32 cellular contexts compared by ENCODE assay signal in the genomic region with DNA sequence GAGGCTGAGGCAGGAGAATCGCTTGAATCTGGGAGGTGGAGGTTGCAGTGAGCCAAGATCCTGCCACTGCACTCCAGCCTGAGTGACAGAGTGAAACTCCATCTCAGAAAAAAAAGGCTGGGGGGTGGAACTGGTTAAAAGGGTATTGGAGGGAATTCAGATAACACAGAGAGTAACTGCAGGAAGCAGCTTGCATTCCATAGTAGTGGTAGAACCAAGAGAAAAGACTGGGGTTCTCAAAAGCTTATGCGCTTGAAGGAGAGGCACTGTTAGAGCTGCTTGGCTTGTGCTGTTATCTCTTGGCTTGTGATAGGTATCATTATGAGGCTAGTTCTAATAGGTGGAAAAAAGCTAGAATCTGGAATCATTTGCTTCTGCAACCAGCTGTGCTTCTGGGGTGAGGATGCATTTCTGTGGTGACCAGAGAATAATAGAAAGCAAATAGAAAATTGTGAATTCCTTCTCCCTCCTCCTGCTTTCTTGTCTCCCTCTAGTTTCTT.
"Had no signal": no experiment of that assay in that cellular context is flagged by ENCODE, and none has a peak within 500 bp of the region (broad histone marks: within the 10 kb centered on the region; RNA-seq: fewer than 3 reads in every experiment).

No MANE protein-coding gene starts in this region.

- H3K36me3 Mint-ChIP-seq: activated CD4-positive, alpha-beta memory T cell treated with anti-CD3 and anti-CD28 coated beads for 36 hours; memory B cell; natural killer cell treated with Interleukin-12 subunit alpha and Interleukin-12 subunit beta and Interleukin-15 and Interleukin-18, amount 100 ng/mL, for 72 hours; stimulated activated effector memory CD8-positive, alpha-beta T cell treated with anti-CD3 and anti-CD28 coated beads, Interleukin-12 subunit alpha, Interleukin-12 subunit beta, amount 100 ng/mL, for 72 hours; type B pancreatic cell had no signal

- H3K4me1 ChIP-seq: colonic mucosa, pancreas, prostate gland, sigmoid colon, uterus had no signal

- H3K27me3 ChIP-seq: colonic mucosa, gastrocnemius medialis, pancreas, sigmoid colon, uterus had no signal

- FAIRE-seq: endometrium, kidney, pancreas, small intestine had no signal

- H3K27me3 Mint-ChIP-seq: type B pancreatic cell had no signal

- ATAC-seq: gastrocnemius medialis; natural killer cell treated with Interleukin-12 subunit alpha and Interleukin-12 subunit beta and Interleukin-15 and Interleukin-18, amount 100 ng/mL, for 72 hours; pancreas; stimulated activated effector memory CD8-positive, alpha-beta T cell treated with anti-CD3 and anti-CD28 coated beads, Interleukin-12 subunit alpha, Interleukin-12 subunit beta, amount 100 ng/mL, for 72 hours; stimulated activated naive CD8-positive, alpha-beta T cell treated with anti-CD3 and anti-CD28 coated beads, Interleukin-15, amount 100 ng/mL, for 72 hours had no signal

- H3K9me3 Mint-ChIP-seq: activated CD4-positive, alpha-beta memory T cell treated with anti-CD3 and anti-CD28 coated beads for 36 hours; activated CD4-positive, alpha-beta T cell treated with anti-CD3 and anti-CD28 coated beads, Interleukin-2, amount 10 ng/mL, durations not matched to agents 24 days and 14 days; memory B cell; natural killer cell treated with Interleukin-12 subunit alpha and Interleukin-12 subunit beta and Interleukin-15 and Interleukin-18, amount 100 ng/mL, for 72 hours; stimulated activated effector memory CD8-positive, alpha-beta T cell treated with anti-CD3 and anti-CD28 coated beads, Interleukin-12 subunit alpha, Interleukin-12 subunit beta, amount 100 ng/mL, for 72 hours; stimulated activated naive CD8-positive, alpha-beta T cell treated with anti-CD3 and anti-CD28 coated beads, Interleukin-15, amount 100 ng/mL, for 72 hours; T-helper 2 cell treated with Interferon-gamma antibody and Interleukin-4, amounts not matched to agents 5 μg/mL and 100 μg/mL, for 36 hours; type B pancreatic cell had no signal

- DNase-seq: activated CD4-positive, alpha-beta memory T cell treated with anti-CD3 and anti-CD28 coated beads for 36 hours; activated CD4-positive, alpha-beta T cell treated with anti-CD3 and anti-CD28 coated beads, Interleukin-2, amount 10 ng/mL, durations not matched to agents 24 days and 14 days; activated CD4-positive, CD25-positive, alpha-beta regulatory T cell treated with anti-CD3 and anti-CD28 coated beads, Interleukin-2, amount 50 U/mL, for 72 hours; activated CD8-positive, alpha-beta memory T cell treated with anti-CD3 and anti-CD28 coated beads, Interleukin-2, amount 50 U/mL, for 4 hours; activated gamma-delta T cell; activated naive CD4-positive, alpha-beta T cell treated with anti-CD3 and anti-CD28 coated beads, Interleukin-2, amount 50 U/mL, for 16 hours; activated T-cell treated with anti-CD3 and anti-CD28 coated beads, Interleukin-2, amount 50 U/mL, for 1 hour; amniotic stem cell; colonic mucosa; effector CD8-positive, alpha-beta T cell; gastrocnemius medialis; glutamatergic neuron; kidney; pancreas; retina; sigmoid colon; small intestine; stimulated activated CD4-positive, alpha-beta T cell treated with anti-CD3 and anti-CD28 coated beads, Interleukin-4, amount 100 ng/mL, for 24 hours; stimulated activated naive CD8-positive, alpha-beta T cell treated with anti-CD3 and anti-CD28 coated beads, Interleukin-15, amount 100 ng/mL, for 72 hours; substantia nigra; T-helper 1 cell; uterus; WERI-Rb-1 had no signal

- H3K4me3 ChIP-seq: colonic mucosa, gastrocnemius medialis, pancreas, prostate gland, sigmoid colon, uterus had no signal

- H3K27ac ChIP-seq: colonic mucosa, epithelial cell of prostate, gastrocnemius medialis, neutrophil, pancreas, prostate gland, sigmoid colon, uterus, WERI-Rb-1 had no signal

- H3K4me3 Mint-ChIP-seq: activated CD4-positive, alpha-beta memory T cell treated with anti-CD3 and anti-CD28 coated beads for 36 hours; activated CD4-positive, alpha-beta T cell treated with anti-CD3 and anti-CD28 coated beads, Interleukin-2, amount 10 ng/mL, durations not matched to agents 24 days and 14 days; memory B cell; natural killer cell treated with Interleukin-12 subunit alpha and Interleukin-12 subunit beta and Interleukin-15 and Interleukin-18, amount 100 ng/mL, for 72 hours; stimulated activated effector memory CD8-positive, alpha-beta T cell treated with anti-CD3 and anti-CD28 coated beads, Interleukin-12 subunit alpha, Interleukin-12 subunit beta, amount 100 ng/mL, for 72 hours; stimulated activated naive CD8-positive, alpha-beta T cell treated with anti-CD3 and anti-CD28 coated beads, Interleukin-15, amount 100 ng/mL, for 72 hours; T-helper 2 cell treated with Interferon-gamma antibody and Interleukin-4, amounts not matched to agents 5 μg/mL and 100 μg/mL, for 36 hours; type B pancreatic cell had no signal

- H3K27ac Mint-ChIP-seq: activated CD4-positive, alpha-beta memory T cell treated with anti-CD3 and anti-CD28 coated beads for 36 hours; activated CD4-positive, alpha-beta T cell treated with anti-CD3 and anti-CD28 coated beads, Interleukin-2, amount 10 ng/mL, durations not matched to agents 24 days and 14 days; memory B cell; natural killer cell treated with Interleukin-12 subunit alpha and Interleukin-12 subunit beta and Interleukin-15 and Interleukin-18, amount 100 ng/mL, for 72 hours; stimulated activated effector memory CD8-positive, alpha-beta T cell treated with anti-CD3 and anti-CD28 coated beads, Interleukin-12 subunit alpha, Interleukin-12 subunit beta, amount 100 ng/mL, for 72 hours; stimulated activated naive CD8-positive, alpha-beta T cell treated with anti-CD3 and anti-CD28 coated beads, Interleukin-15, amount 100 ng/mL, for 72 hours; T-helper 2 cell treated with Interferon-gamma antibody and Interleukin-4, amounts not matched to agents 5 μg/mL and 100 μg/mL, for 36 hours; type B pancreatic cell had no signal

- H3K36me3 ChIP-seq: colonic mucosa, gastrocnemius medialis, neutrophil, pancreas, prostate gland, sigmoid colon, uterus, WERI-Rb-1 had no signal

- H3K9me3 ChIP-seq: colonic mucosa, gastrocnemius medialis, neutrophil, pancreas, prostate gland, sigmoid colon, uterus had no signal

- H3K4me1 Mint-ChIP-seq: memory B cell had no signal
